In genomic region chr5:57805732-57806131, GRCh38 we compare ENCODE assay signal across 17 cellular contexts.
"Had no signal": no experiment of that assay in that cellular context is flagged by ENCODE, and none has a peak within 500 bp of the region (broad histone marks: within the 10 kb centered on the region; RNA-seq: fewer than 3 reads in every experiment).

No MANE protein-coding gene starts in this region.

- H3K36me3 ChIP-seq: left lung, sigmoid colon had no signal

- H3K4me1 Mint-ChIP-seq: activated CD4-positive, alpha-beta T cell treated with anti-CD3 and anti-CD28 coated beads, Interleukin-2, amount 10 ng/mL, durations not matched to agents 24 days and 14 days; activated naive CD4-positive, alpha-beta T cell treated with anti-CD3 and anti-CD28 coated beads, Interleukin-2, amount 10 ng/mL, durations not matched to agents 7 days and 5 days; immature natural killer cell had no signal

- H3K27ac ChIP-seq: coronary artery, left lung had no signal

- ATAC-seq: left lung; natural killer cell treated with Interleukin-12 subunit alpha and Interleukin-12 subunit beta and Interleukin-15 and Interleukin-18, amount 100 ng/mL, for 72 hours; stimulated activated naive CD8-positive, alpha-beta T cell treated with anti-CD3 and anti-CD28 coated beads, Interleukin-15, amount 100 ng/mL, for 72 hours; WTC11 had no signal

- H3K4me1 ChIP-seq: left lung had no signal

- FAIRE-seq: endothelial cell of umbilical vein, urothelium cell line had no signal

- H3K9me3 Mint-ChIP-seq: activated CD4-positive, alpha-beta T cell treated with anti-CD3 and anti-CD28 coated beads, Interleukin-2, amount 10 ng/mL, durations not matched to agents 24 days and 14 days; activated naive CD4-positive, alpha-beta T cell treated with anti-CD3 and anti-CD28 coated beads, Interleukin-2, amount 10 ng/mL, durations not matched to agents 7 days and 5 days; activated T-helper 2 cell treated with anti-CD3 and anti-CD28 coated beads, Interferon-gamma antibody, Interleukin-2, Interleukin-4, amounts not matched to agents 10 μg/mL and 5 μg/mL and 100 μg/mL, durations not matched to agents 14 hours and 24 hours and 36 hours; stimulated activated naive CD8-positive, alpha-beta T cell treated with anti-CD3 and anti-CD28 coated beads, Interleukin-15, amount 100 ng/mL, for 72 hours; WTC11 had no signal

- H3K36me3 Mint-ChIP-seq: activated naive CD4-positive, alpha-beta T cell treated with anti-CD3 and anti-CD28 coated beads, Interleukin-2, amount 10 ng/mL, durations not matched to agents 7 days and 5 days; immature natural killer cell; natural killer cell treated with Interleukin-12 subunit alpha and Interleukin-12 subunit beta and Interleukin-15 and Interleukin-18, amount 100 ng/mL, for 72 hours; WTC11 had no signal

- H3K4me3 ChIP-seq: coronary artery, left lung, sigmoid colon had no signal

- H3K4me3 Mint-ChIP-seq: activated CD4-positive, alpha-beta T cell treated with anti-CD3 and anti-CD28 coated beads, Interleukin-2, amount 10 ng/mL, durations not matched to agents 24 days and 14 days; activated naive CD4-positive, alpha-beta T cell treated with anti-CD3 and anti-CD28 coated beads, Interleukin-2, amount 10 ng/mL, durations not matched to agents 7 days and 5 days; immature natural killer cell; natural killer cell treated with Interleukin-12 subunit alpha and Interleukin-12 subunit beta and Interleukin-15 and Interleukin-18, amount 100 ng/mL, for 72 hours; stimulated activated naive CD8-positive, alpha-beta T cell treated with anti-CD3 and anti-CD28 coated beads, Interleukin-15, amount 100 ng/mL, for 72 hours; WTC11 had no signal

- H3K27ac Mint-ChIP-seq: activated CD4-positive, alpha-beta T cell treated with anti-CD3 and anti-CD28 coated beads, Interleukin-2, amount 10 ng/mL, durations not matched to agents 24 days and 14 days; activated naive CD4-positive, alpha-beta T cell treated with anti-CD3 and anti-CD28 coated beads, Interleukin-2, amount 10 ng/mL, durations not matched to agents 7 days and 5 days; activated T-helper 2 cell treated with anti-CD3 and anti-CD28 coated beads, Interferon-gamma antibody, Interleukin-2, Interleukin-4, amounts not matched to agents 10 μg/mL and 5 μg/mL and 100 μg/mL, durations not matched to agents 14 hours and 24 hours and 36 hours; immature natural killer cell; natural killer cell treated with Interleukin-12 subunit alpha and Interleukin-12 subunit beta and Interleukin-15 and Interleukin-18, amount 100 ng/mL, for 72 hours; stimulated activated naive CD8-positive, alpha-beta T cell treated with anti-CD3 and anti-CD28 coated beads, Interleukin-15, amount 100 ng/mL, for 72 hours; WTC11 had no signal

- H3K27me3 Mint-ChIP-seq: activated naive CD4-positive, alpha-beta T cell treated with anti-CD3 and anti-CD28 coated beads, Interleukin-2, amount 10 ng/mL, durations not matched to agents 7 days and 5 days; stimulated activated naive CD8-positive, alpha-beta T cell treated with anti-CD3 and anti-CD28 coated beads, Interleukin-15, amount 100 ng/mL, for 72 hours had no signal

- H3K27me3 ChIP-seq: left lung, sigmoid colon had no signal

- DNase-seq: activated CD4-positive, alpha-beta T cell treated with anti-CD3 and anti-CD28 coated beads, Interleukin-2, amount 10 ng/mL, durations not matched to agents 24 days and 14 days; activated naive CD4-positive, alpha-beta T cell treated with anti-CD3 and anti-CD28 coated beads, Interleukin-2, amount 10 ng/mL, durations not matched to agents 7 days and 5 days; central memory CD4-positive, alpha-beta T cell; effector CD4-positive, alpha-beta T cell; immature natural killer cell; left lung; occipital lobe; sigmoid colon; stimulated activated CD4-positive, alpha-beta T cell treated with anti-CD3 and anti-CD28 coated beads, Interleukin-15, amount 100 ng/mL, for 24 hours; stimulated activated CD4-positive, alpha-beta T cell treated with anti-CD3 and anti-CD28 coated beads, Interleukin-4, amount 100 ng/mL, for 4 hours; stimulated activated naive CD8-positive, alpha-beta T cell treated with anti-CD3 and anti-CD28 coated beads, Interleukin-15, amount 100 ng/mL, for 72 hours had no signal

- H3K9me3 ChIP-seq: left lung, sigmoid colon had no signal
